ENCODE assay signal across 17 cellular contexts in the genomic region with DNA sequence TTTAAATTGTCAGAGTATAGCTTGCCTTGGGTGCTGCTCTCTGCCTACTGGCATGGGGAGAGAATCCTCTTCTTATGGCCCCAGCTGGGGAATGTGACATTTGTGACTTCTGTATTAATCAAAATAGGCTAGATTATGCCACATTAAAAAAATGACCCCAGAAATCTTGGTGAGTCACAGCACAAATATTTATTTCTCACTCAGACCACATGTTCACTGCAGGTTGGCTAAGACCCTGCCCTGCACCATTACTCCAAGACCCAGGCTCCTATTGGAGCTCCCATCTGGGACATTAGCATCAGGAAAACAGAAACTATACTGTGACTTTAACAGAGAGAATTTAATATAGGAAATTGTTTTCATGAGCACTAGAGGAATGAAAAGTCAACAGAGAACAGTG.
"Had no signal": no experiment of that assay in that cellular context is flagged by ENCODE, and none has a peak within 500 bp of the region (broad histone marks: within the 10 kb centered on the region; RNA-seq: fewer than 3 reads in every experiment).

No MANE protein-coding gene starts in this region.

- H3K4me3 ChIP-seq: breast epithelium, gastroesophageal sphincter, heart right ventricle, ovary, skin epidermis, transverse colon had no signal

- DNase-seq: activated CD4-positive, alpha-beta T cell treated with anti-CD3 and anti-CD28 coated beads, Interleukin-2, amount 10 ng/mL, durations not matched to agents 7 days and 5 days; activated CD8-positive, alpha-beta memory T cell treated with anti-CD3 and anti-CD28 coated beads for 24 hours; activated gamma-delta T cell treated with Interleukin-2 at 50 U/mL for 16 hours; erythroblast; heart right ventricle; left colon; midbrain; ovary; retina; stimulated activated CD4-positive, alpha-beta T cell treated with anti-CD3 and anti-CD28 coated beads, Interleukin-15, amount 100 ng/mL, for 24 hours; stimulated activated CD4-positive, alpha-beta T cell treated with anti-CD3 and anti-CD28 coated beads, Interleukin-4, amount 100 ng/mL, for 24 hours; stimulated activated naive CD4-positive, alpha-beta T cell treated with Interleukin-2 at 50 U/mL for 16 hours; substantia nigra; transverse colon had no signal

- ATAC-seq: gastroesophageal sphincter, heart right ventricle, left colon had no signal
